8 cellular contexts compared by ENCODE assay signal in genomic region chr2:190880374-190881073, GRCh38. TPM values are rescaled to one million over a fixed set of nuclear protein-coding genes. Genes with fewer than 3 reads are reported as not detected.
DNase-seq lines count a peak whose midpoint lies in the region; ATAC-seq and TF ChIP-seq lines count a peak whose summit lies in the region.

GLS (plus strand) TSS chr2:190880821; CDS start chr2:190881085, 264 bp downstream.

- H3K27ac Mint-ChIP-seq in activated T-helper 17 cell treated with anti-CD3 and anti-CD28 coated beads, Interleukin-2, amount 50 U/mL, for 72 hours, result peak within 1 kb of the TSS; percentile 99
- H3K27ac Mint-ChIP-seq in naive thymus-derived CD8-positive, alpha-beta T cell, result peak within 1 kb of the TSS; percentile 95 to 100 (median 98)

- H3K4me2 ChIP-seq in fibroblast of lung (ENCODE audit: extremely low read depth, insufficient read depth, low read length), result peak within 1 kb of the TSS; percentile 97

- peak; percentile 84 for ATAC-seq in activated T-helper 17 cell treated with anti-CD3 and anti-CD28 coated beads, Interleukin-2, amount 50 U/mL, for 72 hours (replicated peaks)
- peak; percentile 74 to 75 for ATAC-seq in naive thymus-derived CD8-positive, alpha-beta T cell

- peak within 1 kb of the TSS; percentile 90 for H3K9ac ChIP-seq in fibroblast of lung (ENCODE audit: insufficient read depth, low read length)

- H3K79me2 ChIP-seq in fibroblast of lung (ENCODE audit: control insufficient read depth, insufficient read depth, low read length), result peaks cover 48% of the 10 kb centered on the region

- peaks cover 3% of the 10 kb centered on the region for H4K20me1 ChIP-seq in fibroblast of lung (ENCODE audit: control insufficient read depth, extremely low read depth, insufficient read depth, low read length)

- H3K27me3 ChIP-seq in fibroblast of lung (ENCODE audit: control insufficient read depth, insufficient read depth, low read length), result no peaks in the 10 kb centered on the region

- H3K4me1 ChIP-seq in fibroblast of lung (ENCODE audit: control insufficient read depth, extremely low read depth, insufficient read depth, low read length), result peaks cover 3% of the 10 kb centered on the region

- H3K27ac ChIP-seq in RWPE1, result peak within 1 kb of the TSS; percentile 94
- H3K27ac ChIP-seq in fibroblast of lung (ENCODE audit: insufficient read depth, low read length), result peak within 1 kb of the TSS; percentile 93

- POLR2A ChIA-PET in RWPE1 (lab: Yijun Ruan, JAX; ENCODE audit: low non-redundant PET), result interaction anchor here (0.6 kb wide), 1 partner anchor 22 kb away, joined by 3 read pairs; no protein-coding TSS in a partner anchor
- POLR2A ChIA-PET in naive thymus-derived CD8-positive, alpha-beta T cell (lab: Charles Lee), result interaction anchor here (0.6 to 4.6 kb wide), 22 partner anchors 8 to 1118 kb away, joined by 3 to 33 read pairs (median 5); partner anchors contain the start of genes MFSD6, OSGEPL1 and STAT4

- H3K4me3 Mint-ChIP-seq in activated T-helper 17 cell treated with anti-CD3 and anti-CD28 coated beads, Interleukin-2, amount 50 U/mL, for 72 hours, result peak within 1 kb of the TSS; percentile 91
- H3K4me3 Mint-ChIP-seq in naive thymus-derived CD8-positive, alpha-beta T cell, result peak within 1 kb of the TSS; percentile 93 to 100 (median 99)

- no peak for TF ChIP-seq CTCF in LNCaP clone FGC (IDR thresholded peaks at IDR 0.05; ENCODE audit: control insufficient read depth, extremely low read depth, insufficient read depth)
- TF ChIP-seq CTCF in RWPE1 (conservative IDR thresholded peaks at IDR 0.05; ENCODE audit: low read depth), result no peak
- no peak for TF ChIP-seq CTCF in fibroblast of lung (conservative IDR thresholded peaks at IDR 0.05 in 1 of 2, IDR thresholded peaks at IDR 0.05 in 1 of 2; ENCODE audit: low read depth in 1 of 2, low read length in 2 of 2)

- H3K4me3 ChIP-seq in LNCaP clone FGC (ENCODE audit: low read depth, low read length) (peak within 1 kb of the TSS; percentile 75), fibroblast of lung (replicated peaks in 1 of 4; ENCODE audit: control extremely low read depth in 1 of 4, insufficient read depth in 1 of 4, low read depth in 3 of 4, low read length in 4 of 4) (peak within 1 kb of the TSS; percentile 58 to 94 (median 82))

- peaks cover 47% of the 10 kb centered on the region for H3K36me3 Mint-ChIP-seq in activated T-helper 17 cell treated with anti-CD3 and anti-CD28 coated beads, Interleukin-2, amount 50 U/mL, for 72 hours (ENCODE audit: low read depth)
- H3K36me3 Mint-ChIP-seq in naive thymus-derived CD8-positive, alpha-beta T cell, result peaks cover 0 to 17% (median 0%) of the 10 kb centered on the region in 3 donors

- peaks cover 22% of the 10 kb centered on the region for H3K4me1 Mint-ChIP-seq in activated T-helper 17 cell treated with anti-CD3 and anti-CD28 coated beads, Interleukin-2, amount 50 U/mL, for 72 hours
- peaks cover 25 to 63% (median 55%) of the 10 kb centered on the region in 4 donors for H3K4me1 Mint-ChIP-seq in naive thymus-derived CD8-positive, alpha-beta T cell

- no peaks in the 10 kb centered on the region for H3K27me3 Mint-ChIP-seq in activated T-helper 17 cell treated with anti-CD3 and anti-CD28 coated beads, Interleukin-2, amount 50 U/mL, for 72 hours
- no peaks in the 10 kb centered on the region for H3K27me3 Mint-ChIP-seq in naive thymus-derived CD8-positive, alpha-beta T cell

- no peaks in the 10 kb centered on the region for H3K36me3 ChIP-seq in fibroblast of lung (ENCODE audit: control insufficient read depth, insufficient read depth, low read length)

- peak within 1 kb of the TSS; percentile 96 for H2AFZ ChIP-seq in fibroblast of lung (ENCODE audit: low read length)

- CTCF ChIA-PET in RWPE1 (lab: Yijun Ruan, JAX), result interaction anchor here (0.6 to 0.7 kb wide), 4 partner anchors 21 to 567 kb away, joined by 3 to 5 read pairs (median 3); no protein-coding TSS in a partner anchor

- H3K9me3 ChIP-seq in fibroblast of lung (ENCODE audit: control insufficient read depth, insufficient read depth, low read depth, low read length), result no peaks in the 10 kb centered on the region

- H3K9me3 Mint-ChIP-seq in activated T-helper 17 cell treated with anti-CD3 and anti-CD28 coated beads, Interleukin-2, amount 50 U/mL, for 72 hours, result no peaks in the 10 kb centered on the region
- no peaks in the 10 kb centered on the region for H3K9me3 Mint-ChIP-seq in naive thymus-derived CD8-positive, alpha-beta T cell

- DNase-seq in Daoy (ENCODE audit: low read depth) (peak; percentile 97), GOT3 (lab: John Stamatoyannopoulos, UW) (peak; percentile 91), LNCaP clone FGC (ENCODE audit: low read depth) (peak; percentile 89), RWPE1 (ENCODE audit: low spot score) (peak; percentile 99), fibroblast of lung (ENCODE audit: low read depth in 2 of 2) (peak; percentile 95 to 96)
- peak; percentile 89 to 98 (median 96) for DNase-seq in naive thymus-derived CD8-positive, alpha-beta T cell
- peak; percentile 92 to 96 (median 96) for DNase-seq in stimulated activated naive CD4-positive, alpha-beta T cell (lab: John Stamatoyannopoulos, UW)

RNA-seq across cellular contexts. Expression of gene GLS, which starts in this region (rescaled TPM):
- 136 and 145 TPM in 2 replicates for total RNA-seq in Daoy (2014; rRNA removed; shearing (Covaris generic))
- total RNA-seq in activated T-helper 17 cell treated with anti-CD3 and anti-CD28 coated beads, Interleukin-2, amount 50 U/mL, for 72 hours, result 100 to 1,000 TPM; 280 to 311 TPM
- total RNA-seq in fibroblast of lung, result 157 and 192 TPM in 2 replicates
- 69.4 and 123 TPM in 2 replicates for polyA plus RNA-seq in fibroblast of lung
- 45.0 and 90.0 TPM in 2 replicates for polyA plus RNA-seq in fibroblast of lung (2012)
- 55.1 and 58.7 TPM in 2 replicates for polyA minus RNA-seq in fibroblast of lung (ENCODE audit: low replicate concordance)
- total RNA-seq in naive thymus-derived CD8-positive, alpha-beta T cell, result 100 to 1,000 TPM; 206 to 214 TPM
- polyA plus RNA-seq in naive thymus-derived CD8-positive, alpha-beta T cell, result 10 to 100 TPM; 30.0 to 55.9 (median 40.8) TPM

Comparison
In these comparisons a context has a peak if more than half of its experiments do, and no peak if none do; other contexts are left out.
1. Peak in every context shown above with its lines: DNase-seq, ATAC-seq, H3K4me3 ChIP-seq and H3K27ac ChIP-seq.